ENCODE assay signal across 12 cellular contexts in genomic region chr5:60377826-60378225, GRCh38.
"Had no signal": no experiment of that assay in that cellular context is flagged by ENCODE, and none has a peak within 500 bp of the region (broad histone marks: within the 10 kb centered on the region; RNA-seq: fewer than 3 reads in every experiment).

No MANE protein-coding gene starts in this region.

- DNase-seq: activated CD4-positive, alpha-beta T cell treated with anti-CD3 and anti-CD28 coated beads, Interleukin-2, amount 50 U/mL, for 4 hours; activated gamma-delta T cell; dermis blood vessel endothelial cell; effector memory CD4-positive, alpha-beta T cell; esophagus squamous epithelium; head of caudate nucleus; kidney; left lung; midbrain; stimulated activated naive B cell treated with anti-CD40 and anti-IgM and Interleukin-4, amounts not matched to agents 10 μg/mL and 1 μg/mL and 100 μg/mL, for 72 hours had no signal

- ATAC-seq: activated naive CD4-positive, alpha-beta T cell treated with anti-CD3 and anti-CD28 coated beads, Interleukin-2, amount 50 U/mL, for 72 hours; left lung; sciatic nerve; stimulated activated naive B cell treated with anti-CD40 and anti-IgM and Interleukin-4, amounts not matched to agents 10 μg/mL and 1 μg/mL and 100 μg/mL, for 72 hours had no signal
